ENCODE assay signal across 24 cellular contexts in genomic region chr9:4152201-4152600, GRCh38.
"Had no signal": no experiment of that assay in that cellular context is flagged by ENCODE, and none has a peak within 500 bp of the region (broad histone marks: within the 10 kb centered on the region; RNA-seq: fewer than 3 reads in every experiment).

No MANE protein-coding gene starts in this region.

- H3K4me3 Mint-ChIP-seq: dendritic cell treated with granulocyte-macrophage colony-stimulating factor and Interleukin-4, amounts not matched to agents 40 ng/mL and 50 ng/mL, for 4 days; effector memory CD8-positive, alpha-beta T cell; mesothelial cell of epicardium; natural killer cell had no signal

- DNase-seq: cerebellar nuclear complex; effector memory CD8-positive, alpha-beta T cell; esophagus squamous epithelium; foreskin fibroblast; glutamatergic neuron; kidney; left cardiac atrium; mammary epithelial cell; natural killer cell; posterior cingulate gyrus; spleen; stimulated activated CD4-positive, alpha-beta T cell treated with anti-CD3 and anti-CD28 coated beads, Interleukin-15, amount 100 ng/mL, for 24 hours; stimulated activated CD4-positive, alpha-beta T cell treated with anti-CD3 and anti-CD28 coated beads, Interleukin-1b, Interleukin-23, amount 100 ng/mL, for 48 hours; stimulated activated CD4-positive, alpha-beta T cell treated with anti-CD3 and anti-CD28 coated beads, Interleukin-4, amount 100 ng/mL, for 24 hours; stimulated activated naive CD4-positive, alpha-beta T cell; stomach; substantia nigra; transverse colon had no signal

- H3K9me3 Mint-ChIP-seq: dendritic cell treated with granulocyte-macrophage colony-stimulating factor and Interleukin-4, amounts not matched to agents 40 ng/mL and 50 ng/mL, for 4 days; effector memory CD8-positive, alpha-beta T cell; mesothelial cell of epicardium; natural killer cell had no signal

- ATAC-seq: effector memory CD8-positive, alpha-beta T cell; gastroesophageal sphincter; left cardiac atrium; natural killer cell; sciatic nerve had no signal

- H3K27me3 ChIP-seq: esophagus squamous epithelium, gastroesophageal sphincter, spleen, stomach, transverse colon had no signal

- H3K4me1 ChIP-seq: esophagus squamous epithelium, spleen had no signal

- H3K36me3 Mint-ChIP-seq: mesothelial cell of epicardium, natural killer cell had no signal

- H3K36me3 ChIP-seq: esophagus squamous epithelium, gastroesophageal sphincter, spleen, stomach, thoracic aorta, transverse colon had no signal

- H3K9me3 ChIP-seq: esophagus squamous epithelium, gastroesophageal sphincter, spleen, stomach, thoracic aorta, transverse colon had no signal

- H3K27ac ChIP-seq: epithelial cell of prostate, esophagus squamous epithelium, gastroesophageal sphincter, spleen, stomach, thoracic aorta, transverse colon had no signal

- H3K4me1 Mint-ChIP-seq: mesothelial cell of epicardium, natural killer cell had no signal

- H3K27ac Mint-ChIP-seq: dendritic cell treated with granulocyte-macrophage colony-stimulating factor and Interleukin-4, amounts not matched to agents 40 ng/mL and 50 ng/mL, for 4 days; effector memory CD8-positive, alpha-beta T cell; mesothelial cell of epicardium; natural killer cell had no signal

- H3K4me3 ChIP-seq: esophagus squamous epithelium, gastroesophageal sphincter, spleen, stomach, thoracic aorta, transverse colon had no signal
